In genomic region chr2:62660582-62661262, GRCh38 we compare ENCODE assay signal across 9 cellular contexts.
A peak's percentile ranks its signal among the peaks of the same experiment; 100 is the strongest.
DNase-seq lines count a peak whose midpoint lies in the region; TF ChIP-seq lines count a peak whose summit lies in the region.
"Had no signal": no experiment of that assay in that cellular context is flagged by ENCODE, and none has a peak within 500 bp of the region (broad histone marks: within the 10 kb centered on the region; RNA-seq: fewer than 3 reads in every experiment).

No MANE protein-coding gene starts in this region.

- H3K27me3 ChIP-seq in HL-60 (ENCODE audit: insufficient read depth, poor library complexity, severe bottlenecking) = no peaks in the 10 kb centered on the region

- H3K4me3 ChIP-seq in HL-60 (replicated peaks; ENCODE audit: insufficient read depth, low read length) = no peak overlapping the region
- H3K4me3 ChIP-seq: K562 had no signal

- CTCF ChIA-PET in HEK293T (lab: Yijun Ruan, JAX) = no interaction called here

- no peak for TF ChIP-seq CTCF in HL-60 (IDR thresholded peaks at IDR 0.05; ENCODE audit: insufficient read depth, low read length)

- DNase-seq in GM04503 (ENCODE audit: low read depth) (peak; percentile 93), HL-60 (ENCODE audit: low read depth in 1 of 2, low spot score in 1 of 2) (peak; percentile 4), dedifferentiated amniotic fluid mesenchymal stem cell (ENCODE audit: extremely low spot score) (peak; percentile 79), non-pigmented ciliary epithelial cell (ENCODE audit: low read depth) (peak; percentile 95), hepatic stellate cell (ENCODE audit: low spot score) (no peak), NCI-H187 treated with DMSO at 0.1 percent for 48 hours (lab: John Stamatoyannopoulos, UW) (no peak), HEK293T (ENCODE audit: extremely low spot score) (no peak), activated T-cell treated with anti-CD3 and anti-CD28 coated beads for 4 hours (no peak)

- POLR2A ChIA-PET in HEK293T (lab: Yijun Ruan, JAX) = no interaction called here

- no peak overlapping the region for H3K27ac ChIP-seq in HL-60 (replicated peaks)

TF ChIP-seq in HEK293T, 16 proteins besides CTCF, POLR2A, EP300 and RAD21:
- no peak for TF ChIP-seq HDGF (IDR thresholded peaks at IDR 0.05; ENCODE audit: borderline replicate concordance)
- TF ChIP-seq FOXK2 (IDR thresholded peaks at IDR 0.05) = no peak
- TF ChIP-seq ARNT (IDR thresholded peaks at IDR 0.05) = no peak
- TF ChIP-seq L3MBTL2 (conservative IDR thresholded peaks at IDR 0.05) = no peak

Comparison
In these comparisons a context has a peak if more than half of its experiments do, and no peak if none do; other contexts are left out.
1. DNase-seq: peak in GM04503 (single experiment), HL-60 (2 of 2), dedifferentiated amniotic fluid mesenchymal stem cell (single experiment) and non-pigmented ciliary epithelial cell (single experiment); none in hepatic stellate cell (single experiment), NCI-H187 treated with DMSO at 0.1 percent for 48 hours (single experiment), HEK293T (single experiment) and activated T-cell treated with anti-CD3 and anti-CD28 coated beads for 4 hours (single experiment).